In the genomic region with DNA sequence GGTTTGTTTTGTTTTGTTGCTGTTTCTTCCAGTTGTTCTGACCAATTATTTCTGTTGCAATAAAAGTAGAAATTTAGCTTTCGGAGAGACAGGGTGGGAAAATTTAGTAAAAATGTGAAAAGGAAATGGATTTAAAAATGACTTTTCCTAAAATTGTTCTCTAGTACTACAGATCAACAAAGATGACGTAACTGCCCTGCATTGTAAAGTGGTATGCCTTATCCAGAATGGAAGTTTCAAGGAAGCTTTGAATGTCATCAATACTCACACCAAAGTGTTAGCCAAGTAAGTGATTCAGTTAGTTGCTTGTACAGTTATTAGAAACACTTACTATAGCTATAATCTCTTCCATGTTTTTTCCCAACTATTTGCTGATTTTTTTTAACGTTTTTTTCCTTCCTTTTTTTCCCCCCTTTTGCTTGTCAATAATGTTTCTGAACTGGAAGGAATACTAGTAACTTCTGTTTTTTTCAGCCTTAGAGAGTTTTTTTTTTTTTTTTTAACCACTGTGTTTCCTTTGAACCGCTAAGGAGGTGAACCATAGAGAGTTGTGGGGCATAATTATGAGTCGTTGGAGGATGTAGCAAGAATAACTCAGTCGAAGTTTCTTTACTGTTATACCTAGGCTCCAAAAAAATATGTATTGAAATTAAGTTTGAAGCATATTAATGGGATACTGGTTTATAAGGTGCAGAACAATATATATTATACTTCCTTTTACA, we compare ENCODE assay signal across 1 cellular context.
TF ChIP-seq lines count a peak whose summit lies in the region.

No MANE protein-coding gene starts in this region.

TF ChIP-seq in HepG2, 621 proteins besides CTCF, POLR2A, EP300 and RAD21:
- TF ChIP-seq, protein P1, sequence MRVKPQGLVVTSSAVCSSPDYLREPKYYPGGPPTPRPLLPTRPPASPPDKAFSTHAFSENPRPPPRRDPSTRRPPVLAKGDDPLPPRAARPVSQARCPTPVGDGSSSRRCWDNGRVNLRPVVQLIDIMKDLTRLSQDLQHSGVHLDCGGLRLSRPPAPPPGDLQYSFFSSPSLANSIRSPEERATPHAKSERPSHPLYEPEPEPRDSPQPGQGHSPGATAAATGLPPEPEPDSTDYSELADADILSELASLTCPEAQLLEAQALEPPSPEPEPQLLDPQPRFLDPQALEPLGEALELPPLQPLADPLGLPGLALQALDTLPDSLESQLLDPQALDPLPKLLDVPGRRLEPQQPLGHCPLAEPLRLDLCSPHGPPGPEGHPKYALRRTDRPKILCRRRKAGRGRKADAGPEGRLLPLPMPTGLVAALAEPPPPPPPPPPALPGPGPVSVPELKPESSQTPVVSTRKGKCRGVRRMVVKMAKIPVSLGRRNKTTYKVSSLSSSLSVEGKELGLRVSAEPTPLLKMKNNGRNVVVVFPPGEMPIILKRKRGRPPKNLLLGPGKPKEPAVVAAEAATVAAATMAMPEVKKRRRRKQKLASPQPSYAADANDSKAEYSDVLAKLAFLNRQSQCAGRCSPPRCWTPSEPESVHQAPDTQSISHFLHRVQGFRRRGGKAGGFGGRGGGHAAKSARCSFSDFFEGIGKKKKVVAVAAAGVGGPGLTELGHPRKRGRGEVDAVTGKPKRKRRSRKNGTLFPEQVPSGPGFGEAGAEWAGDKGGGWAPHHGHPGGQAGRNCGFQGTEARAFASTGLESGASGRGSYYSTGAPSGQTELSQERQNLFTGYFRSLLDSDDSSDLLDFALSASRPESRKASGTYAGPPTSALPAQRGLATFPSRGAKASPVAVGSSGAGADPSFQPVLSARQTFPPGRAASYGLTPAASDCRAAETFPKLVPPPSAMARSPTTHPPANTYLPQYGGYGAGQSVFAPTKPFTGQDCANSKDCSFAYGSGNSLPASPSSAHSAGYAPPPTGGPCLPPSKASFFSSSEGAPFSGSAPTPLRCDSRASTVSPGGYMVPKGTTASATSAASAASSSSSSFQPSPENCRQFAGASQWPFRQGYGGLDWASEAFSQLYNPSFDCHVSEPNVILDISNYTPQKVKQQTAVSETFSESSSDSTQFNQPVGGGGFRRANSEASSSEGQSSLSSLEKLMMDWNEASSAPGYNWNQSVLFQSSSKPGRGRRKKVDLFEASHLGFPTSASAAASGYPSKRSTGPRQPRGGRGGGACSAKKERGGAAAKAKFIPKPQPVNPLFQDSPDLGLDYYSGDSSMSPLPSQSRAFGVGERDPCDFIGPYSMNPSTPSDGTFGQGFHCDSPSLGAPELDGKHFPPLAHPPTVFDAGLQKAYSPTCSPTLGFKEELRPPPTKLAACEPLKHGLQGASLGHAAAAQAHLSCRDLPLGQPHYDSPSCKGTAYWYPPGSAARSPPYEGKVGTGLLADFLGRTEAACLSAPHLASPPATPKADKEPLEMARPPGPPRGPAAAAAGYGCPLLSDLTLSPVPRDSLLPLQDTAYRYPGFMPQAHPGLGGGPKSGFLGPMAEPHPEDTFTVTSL (CRISPR knock-in tag; IDR thresholded peaks at IDR 0.05; ENCODE audit: borderline replicate concordance) = no peak
- peak; percentile 32; the same call in 1 of the 2 replicates for TF ChIP-seq CEBPG (CRISPR knock-in tag; IDR thresholded peaks at IDR 0.05)
